ENCODE assay signal across 14 cellular contexts in genomic region chr7:66683770-66684123, GRCh38. TPM values are rescaled to one million over a fixed set of nuclear protein-coding genes. Genes with fewer than 3 reads are reported as not detected.
DNase-seq lines count a peak whose midpoint lies in the region; ATAC-seq and TF ChIP-seq lines count a peak whose summit lies in the region.
"Had no signal": no experiment of that assay in that cellular context is flagged by ENCODE, and none has a peak within 500 bp of the region (broad histone marks: within the 10 kb centered on the region; RNA-seq: fewer than 3 reads in every experiment).

No MANE protein-coding gene starts in this region.

- no peaks in the 10 kb centered on the region for H3K36me3 ChIP-seq in esophagus squamous epithelium
- H3K36me3 ChIP-seq in neural progenitor cell = no peaks in the 10 kb centered on the region
- H3K36me3 ChIP-seq: cardiac muscle cell, Peyer's patch, tibial nerve had no signal

- BruUV-seq in Calu3 (replicated peaks; lab: Mats Ljungman, UMichigan) = no TSS peak

- no peak for ATAC-seq in activated CD8-positive, alpha-beta T cell treated with anti-CD3 and anti-CD28 coated beads for 36 hours
- ATAC-seq in GM21360 (IDR thresholded peaks at IDR 0.05; ENCODE audit: unreplicated experiment) = no peak
- no peak for ATAC-seq in right cardiac atrium
- ATAC-seq: activated T-cell treated with anti-CD3 and anti-CD28 coated beads, Interleukin-2, amount 50 U/mL, for 4 hours had no signal

- H3K4me1 Mint-ChIP-seq in Calu3 (ENCODE audit: low read depth, unreplicated experiment) (peaks cover 8% of the 10 kb centered on the region), neural progenitor cell (peaks cover 19% of the 10 kb centered on the region)
- H3K4me1 Mint-ChIP-seq in activated CD8-positive, alpha-beta T cell treated with anti-CD3 and anti-CD28 coated beads for 36 hours (ENCODE audit: low read depth) = peaks cover 33% of the 10 kb centered on the region

- H3F3A ChIP-seq in neural progenitor cell (ENCODE audit: low read depth) = peaks cover 9% of the 10 kb centered on the region

- WGBS in esophagus squamous epithelium, 2 donors = 53 to 65% methylated on average over 5 to 8 of the region's 9 CpGs
- WGBS in right cardiac atrium = 91% methylated on average over 9 of the region's 9 CpGs

- intact Hi-C loops in Calu3 (cut with micrococcal nuclease; ENCODE audit: unreplicated experiment) (no loop called here), esophagus squamous epithelium (cut with DNase I) (loop anchor here (10.0 kb wide), 1 partner anchor 51 kb away; no protein-coding TSS in a partner anchor), right cardiac atrium (cut with DNase I) (no loop called here)
- intact Hi-C loops in activated CD8-positive, alpha-beta T cell treated with anti-CD3 and anti-CD28 coated beads for 36 hours (cut with micrococcal nuclease) = no loop called here

- H3K27me3 ChIP-seq in esophagus squamous epithelium (no peaks in the 10 kb centered on the region), neural progenitor cell (peaks cover 5% of the 10 kb centered on the region), right cardiac atrium (ENCODE audit: control insufficient read depth, insufficient read depth) (no peaks in the 10 kb centered on the region)
- H3K27me3 ChIP-seq: cardiac muscle cell, Peyer's patch, tibial nerve had no signal

- POLR2A ChIA-PET in RWPE1 (lab: Yijun Ruan, JAX; ENCODE audit: low non-redundant PET) = no interaction called here
- POLR2A ChIA-PET in activated CD8-positive, alpha-beta T cell treated with anti-CD3 and anti-CD28 coated beads for 36 hours (lab: Charles Lee) = no interaction called here

- peaks cover 27% of the 10 kb centered on the region for H3K36me3 Mint-ChIP-seq in Calu3 (ENCODE audit: insufficient read depth, unreplicated experiment)
- H3K36me3 Mint-ChIP-seq in neural progenitor cell = peaks cover 14% of the 10 kb centered on the region
- H3K36me3 Mint-ChIP-seq in activated CD8-positive, alpha-beta T cell treated with anti-CD3 and anti-CD28 coated beads for 36 hours (ENCODE audit: low read depth) = peaks cover 7% of the 10 kb centered on the region

- no peaks in the 10 kb centered on the region for H3K27me3 Mint-ChIP-seq in Calu3 (ENCODE audit: unreplicated experiment)
- H3K27me3 Mint-ChIP-seq in neural progenitor cell (ENCODE audit: insufficient read depth, low read depth) = peaks cover 5% of the 10 kb centered on the region
- no peaks in the 10 kb centered on the region for H3K27me3 Mint-ChIP-seq in activated CD8-positive, alpha-beta T cell treated with anti-CD3 and anti-CD28 coated beads for 36 hours

- H4K20me1 ChIP-seq in neural progenitor cell (ENCODE audit: low read depth) = peaks cover 41% of the 10 kb centered on the region

- no peak overlapping the region for H2AFZ ChIP-seq in neural progenitor cell (replicated peaks)

- H3K4me3 Mint-ChIP-seq in Calu3 (ENCODE audit: low read depth, unreplicated experiment) = peak overlapping the region; percentile 91
- peak overlapping the region; percentile 75 for H3K4me3 Mint-ChIP-seq in neural progenitor cell
- no peak overlapping the region for H3K4me3 Mint-ChIP-seq in activated CD8-positive, alpha-beta T cell treated with anti-CD3 and anti-CD28 coated beads for 36 hours

- H3K4me1 ChIP-seq in esophagus squamous epithelium (peaks cover 10 to 45% (median 20%) of the 10 kb centered on the region in 3 donors), neural progenitor cell (peaks cover 8% of the 10 kb centered on the region), right cardiac atrium (ENCODE audit: control insufficient read depth, insufficient read depth, low read length) (no peaks in the 10 kb centered on the region)

- peaks cover 73% of the 10 kb centered on the region for H3K79me2 ChIP-seq in neural progenitor cell (ENCODE audit: low read depth)

- H3K9me3 Mint-ChIP-seq in Calu3 (ENCODE audit: low read depth, unreplicated experiment) (no peaks in the 10 kb centered on the region), neural progenitor cell (peaks cover 11% of the 10 kb centered on the region)
- peaks cover 6% of the 10 kb centered on the region for H3K9me3 Mint-ChIP-seq in activated CD8-positive, alpha-beta T cell treated with anti-CD3 and anti-CD28 coated beads for 36 hours

- DNase-seq in Calu3 (no peak), RWPE1 (ENCODE audit: low spot score) (no peak), esophagus squamous epithelium (lab: John Stamatoyannopoulos, UW) (no peak), neural progenitor cell (ENCODE audit: low spot score) (no peak), germinal center (ENCODE audit: low spot score) (no peak), right cardiac atrium (no peak)
- no peak for DNase-seq in activated CD8-positive, alpha-beta T cell treated with anti-CD3 and anti-CD28 coated beads for 36 hours
- DNase-seq: activated T-cell treated with anti-CD3 and anti-CD28 coated beads, Interleukin-2, amount 50 U/mL, for 4 hours; NCI-H1048; NCI-H446 treated with DMSO at 0.1 percent for 48 hours had no signal

- H3K27ac Mint-ChIP-seq in Calu3 (ENCODE audit: unreplicated experiment) = no peak overlapping the region
- H3K27ac Mint-ChIP-seq in neural progenitor cell = no peak overlapping the region
- H3K27ac Mint-ChIP-seq in activated CD8-positive, alpha-beta T cell treated with anti-CD3 and anti-CD28 coated beads for 36 hours = no peak overlapping the region

- no peak overlapping the region for H3K4me2 ChIP-seq in neural progenitor cell

- H3K27ac ChIP-seq in RWPE1 (peak overlapping the region; percentile 71), esophagus squamous epithelium (peak overlapping the region; percentile 5 to 100 (median 59)), neural progenitor cell (no peak overlapping the region), right cardiac atrium (ENCODE audit: low read length) (no peak overlapping the region)
- H3K27ac ChIP-seq: cardiac muscle cell had no signal

- TF ChIP-seq POLR2A in esophagus squamous epithelium (IDR thresholded peaks at IDR 0.05) = no peak

- H3K9ac ChIP-seq in neural progenitor cell = no peak overlapping the region

- CTCF ChIA-PET in Calu3 (lab: Charles Lee) (no interaction called here), RWPE1 (lab: Yijun Ruan, JAX) (interaction anchor here (0.7 kb wide), 1 partner anchor 74 kb away, joined by 3 read pairs; no protein-coding TSS in a partner anchor)
- CTCF ChIA-PET in activated CD8-positive, alpha-beta T cell treated with anti-CD3 and anti-CD28 coated beads for 36 hours (lab: Charles Lee) = no interaction called here

- no peak overlapping the region for H3K4me3 ChIP-seq in esophagus squamous epithelium
- H3K4me3 ChIP-seq in neural progenitor cell = no peak overlapping the region
- H3K4me3 ChIP-seq in right cardiac atrium (ENCODE audit: low read length) = no peak overlapping the region
- H3K4me3 ChIP-seq: cardiac muscle cell had no signal

- no peak for TF ChIP-seq CTCF in Calu3 (IDR thresholded peaks at IDR 0.05; ENCODE audit: unreplicated experiment)
- TF ChIP-seq CTCF in RWPE1 (conservative IDR thresholded peaks at IDR 0.05; ENCODE audit: low read depth) = no peak
- TF ChIP-seq CTCF in esophagus squamous epithelium (IDR thresholded peaks at IDR 0.05) = no peak
- TF ChIP-seq CTCF in neural progenitor cell (IDR thresholded peaks at IDR 0.05) = no peak
- TF ChIP-seq CTCF in activated CD8-positive, alpha-beta T cell treated with anti-CD3 and anti-CD28 coated beads for 36 hours (IDR thresholded peaks at IDR 0.05) = no peak

- H3K9me3 ChIP-seq in esophagus squamous epithelium (no peaks in the 10 kb centered on the region), neural progenitor cell (ENCODE audit: low read depth) (no peaks in the 10 kb centered on the region), right cardiac atrium (ENCODE audit: control insufficient read depth, low read length) (no peaks in the 10 kb centered on the region)
- H3K9me3 ChIP-seq: Peyer's patch had no signal

RNA-seq across cellular contexts. Expression of gene KCTD7, which starts 55.1 kb away (rescaled TPM):
- total RNA-seq in Calu3 (2022) (4.3 and 5.5 TPM in 2 replicates), esophagus squamous epithelium (1 to 10 TPM in 3 of 4 donors, under 1 TPM in 1; 0.99 to 6.1 (median 3.5) TPM), neural progenitor cell (ENCODE audit: low replicate concordance) (9.2 and 18.8 TPM in 2 replicates), right cardiac atrium (10 to 100 TPM in 2 of 4 donors, 1 to 10 TPM in 2; 5.9 to 13.2 (median 10.2) TPM)
- total RNA-seq in activated CD8-positive, alpha-beta T cell treated with anti-CD3 and anti-CD28 coated beads for 36 hours = 1 to 10 TPM; 4.8 to 5.4 TPM
- 8.5 TPM for polyA plus RNA-seq in right cardiac atrium

RNA-seq across cellular contexts. Expression of gene RABGEF1, which starts 56.8 kb away (rescaled TPM):
- total RNA-seq in Calu3 (2022) (12.2 and 14.2 TPM in 2 replicates), esophagus squamous epithelium (10 to 100 TPM; 27.8 to 48.9 (median 33.5) TPM), neural progenitor cell (ENCODE audit: low replicate concordance) (26.5 and 36.5 TPM in 2 replicates), right cardiac atrium (10 to 100 TPM; 11.4 to 19.0 (median 16.5) TPM)
- 10 to 100 TPM; 17.5 to 19.2 TPM for total RNA-seq in activated CD8-positive, alpha-beta T cell treated with anti-CD3 and anti-CD28 coated beads for 36 hours
- polyA plus RNA-seq in right cardiac atrium = 7.7 TPM

Comparison
In these comparisons a context has a peak if more than half of its experiments do, and no peak if none do; other contexts are left out.
1. H3K27ac ChIP-seq: peak in RWPE1 (single experiment) and esophagus squamous epithelium (4 of 4); none in neural progenitor cell (single experiment) and right cardiac atrium (single experiment).